ENCODE assay signal across 25 cellular contexts in genomic region chr5:61965495-61965894, GRCh38.
"Had no signal": no experiment of that assay in that cellular context is flagged by ENCODE, and none has a peak within 500 bp of the region (broad histone marks: within the 10 kb centered on the region; RNA-seq: fewer than 3 reads in every experiment).

No MANE protein-coding gene starts in this region.

- H3K27me3 ChIP-seq: ascending aorta, brain microvascular endothelial cell, dorsolateral prefrontal cortex had no signal

- H3K27ac Mint-ChIP-seq: activated CD4-positive, alpha-beta memory T cell treated with anti-CD3 and anti-CD28 coated beads, Interleukin-2, amount 10 ng/mL, durations not matched to agents 7 days and 5 days; activated CD4-positive, alpha-beta T cell treated with anti-CD3 and anti-CD28 coated beads for 36 hours; activated CD4-positive, alpha-beta T cell treated with anti-CD3 and anti-CD28 coated beads, Interleukin-2, amount 10 ng/mL, durations not matched to agents 7 days and 5 days; activated naive CD4-positive, alpha-beta T cell treated with anti-CD3 and anti-CD28 coated beads, Interleukin-2, amount 50 U/mL, for 72 hours; activated naive CD8-positive, alpha-beta T cell treated with anti-CD3 and anti-CD28 coated beads, Interleukin-2, amount 10 ng/mL, durations not matched to agents 7 days and 5 days; activated T-helper 17 cell treated with anti-CD3 and anti-CD28 coated beads, Interleukin-2, amount 50 U/mL, for 72 hours; dendritic cell treated with granulocyte-macrophage colony-stimulating factor and Interleukin-4, amounts not matched to agents 40 ng/mL and 50 ng/mL, for 4 days; endodermal cell had no signal

- H3K4me1 Mint-ChIP-seq: activated CD4-positive, alpha-beta memory T cell treated with anti-CD3 and anti-CD28 coated beads, Interleukin-2, amount 10 ng/mL, durations not matched to agents 7 days and 5 days; activated CD4-positive, alpha-beta T cell treated with anti-CD3 and anti-CD28 coated beads for 36 hours; activated CD4-positive, alpha-beta T cell treated with anti-CD3 and anti-CD28 coated beads, Interleukin-2, amount 10 ng/mL, durations not matched to agents 7 days and 5 days; activated naive CD8-positive, alpha-beta T cell treated with anti-CD3 and anti-CD28 coated beads, Interleukin-2, amount 10 ng/mL, durations not matched to agents 7 days and 5 days; activated T-helper 17 cell treated with anti-CD3 and anti-CD28 coated beads, Interleukin-2, amount 50 U/mL, for 72 hours; central memory CD8-positive, alpha-beta T cell had no signal

- H3K9me3 Mint-ChIP-seq: activated CD4-positive, alpha-beta memory T cell treated with anti-CD3 and anti-CD28 coated beads, Interleukin-2, amount 10 ng/mL, durations not matched to agents 7 days and 5 days; activated CD4-positive, alpha-beta T cell treated with anti-CD3 and anti-CD28 coated beads, Interleukin-2, amount 10 ng/mL, durations not matched to agents 7 days and 5 days; activated naive CD4-positive, alpha-beta T cell treated with anti-CD3 and anti-CD28 coated beads, Interleukin-2, amount 50 U/mL, for 72 hours; activated naive CD8-positive, alpha-beta T cell treated with anti-CD3 and anti-CD28 coated beads, Interleukin-2, amount 10 ng/mL, durations not matched to agents 7 days and 5 days; activated T-cell treated with anti-CD3 and anti-CD28 coated beads, Interleukin-2, amount 50 U/mL, for 4 hours; activated T-helper 17 cell treated with anti-CD3 and anti-CD28 coated beads, Interleukin-2, amount 50 U/mL, for 72 hours; dendritic cell treated with granulocyte-macrophage colony-stimulating factor and Interleukin-4, amounts not matched to agents 40 ng/mL and 50 ng/mL, for 4 days had no signal

- H3K27ac ChIP-seq: ascending aorta, brain microvascular endothelial cell, coronary artery, dorsolateral prefrontal cortex had no signal

- H3K4me3 ChIP-seq: ascending aorta, coronary artery, dorsolateral prefrontal cortex had no signal

- H3K27me3 Mint-ChIP-seq: activated CD4-positive, alpha-beta T cell treated with anti-CD3 and anti-CD28 coated beads for 36 hours; central memory CD8-positive, alpha-beta T cell had no signal

- H3K36me3 ChIP-seq: ascending aorta, brain microvascular endothelial cell had no signal

- H3K4me3 Mint-ChIP-seq: activated CD4-positive, alpha-beta memory T cell treated with anti-CD3 and anti-CD28 coated beads, Interleukin-2, amount 10 ng/mL, durations not matched to agents 7 days and 5 days; activated CD4-positive, alpha-beta T cell treated with anti-CD3 and anti-CD28 coated beads for 36 hours; activated CD4-positive, alpha-beta T cell treated with anti-CD3 and anti-CD28 coated beads, Interleukin-2, amount 10 ng/mL, durations not matched to agents 7 days and 5 days; activated naive CD8-positive, alpha-beta T cell treated with anti-CD3 and anti-CD28 coated beads, Interleukin-2, amount 10 ng/mL, durations not matched to agents 7 days and 5 days; activated T-cell treated with anti-CD3 and anti-CD28 coated beads, Interleukin-2, amount 50 U/mL, for 4 hours; activated T-helper 17 cell treated with anti-CD3 and anti-CD28 coated beads, Interleukin-2, amount 50 U/mL, for 72 hours; central memory CD8-positive, alpha-beta T cell; dendritic cell treated with granulocyte-macrophage colony-stimulating factor and Interleukin-4, amounts not matched to agents 40 ng/mL and 50 ng/mL, for 4 days; endodermal cell had no signal

- H3K36me3 Mint-ChIP-seq: activated naive CD4-positive, alpha-beta T cell treated with anti-CD3 and anti-CD28 coated beads, Interleukin-2, amount 50 U/mL, for 72 hours; activated naive CD8-positive, alpha-beta T cell treated with anti-CD3 and anti-CD28 coated beads, Interleukin-2, amount 10 ng/mL, durations not matched to agents 7 days and 5 days had no signal

- ATAC-seq: activated CD4-positive, alpha-beta T cell treated with anti-CD3 and anti-CD28 coated beads for 36 hours; activated naive CD4-positive, alpha-beta T cell treated with anti-CD3 and anti-CD28 coated beads, Interleukin-2, amount 50 U/mL, for 72 hours; activated T-cell treated with anti-CD3 and anti-CD28 coated beads, Interleukin-2, amount 50 U/mL, for 4 hours; activated T-helper 17 cell treated with anti-CD3 and anti-CD28 coated beads, Interleukin-2, amount 50 U/mL, for 72 hours; esophagus mucosa had no signal

- H3K9me3 ChIP-seq: ascending aorta had no signal

- H3K4me1 ChIP-seq: ascending aorta had no signal

- DNase-seq: activated CD4-positive, alpha-beta memory T cell treated with anti-CD3 and anti-CD28 coated beads, Interleukin-2, amount 10 ng/mL, durations not matched to agents 7 days and 5 days; activated CD4-positive, alpha-beta T cell treated with anti-CD3 and anti-CD28 coated beads for 36 hours; activated CD4-positive, alpha-beta T cell treated with anti-CD3 and anti-CD28 coated beads, Interleukin-2, amount 10 ng/mL, durations not matched to agents 7 days and 5 days; activated CD4-positive, alpha-beta T cell treated with anti-CD3 and anti-CD28 coated beads, Interleukin-2, amount 50 U/mL, for 4 hours; activated CD4-positive, CD25-positive, alpha-beta regulatory T cell; activated CD4-positive, CD25-positive, alpha-beta regulatory T cell treated with anti-CD3 and anti-CD28 coated beads, Interleukin-2, amount 50 U/mL, for 72 hours; activated CD8-positive, alpha-beta memory T cell treated with anti-CD3 and anti-CD28 coated beads for 24 hours; activated effector memory CD4-positive, alpha-beta T cell treated with Interleukin-2 at 50 U/mL for 16 hours; activated gamma-delta T cell treated with Interleukin-2 at 50 U/mL for 16 hours; activated naive CD4-positive, alpha-beta T cell treated with Interleukin-2 at 50 U/mL for 16 hours; activated naive CD8-positive, alpha-beta T cell treated with anti-CD3 and anti-CD28 coated beads, Interleukin-2, amount 10 ng/mL, durations not matched to agents 7 days and 5 days; activated T-cell treated with anti-CD3 and anti-CD28 coated beads, Interleukin-2, amount 50 U/mL, for 4 hours; brain microvascular endothelial cell; dorsolateral prefrontal cortex; effector memory CD4-positive, alpha-beta T cell; endodermal cell; head of caudate nucleus; T-helper 2 cell had no signal
